12 cellular contexts compared by ENCODE assay signal in genomic region chr22:45975266-45976161, GRCh38. TPM values are rescaled to one million over a fixed set of nuclear protein-coding genes. Genes with fewer than 3 reads are reported as not detected.
DNase-seq lines count a peak whose midpoint lies in the region; ATAC-seq and TF ChIP-seq lines count a peak whose summit lies in the region.
"Had no signal": no experiment of that assay in that cellular context is flagged by ENCODE, and none has a peak within 500 bp of the region (broad histone marks: within the 10 kb centered on the region; RNA-seq: fewer than 3 reads in every experiment).

No MANE protein-coding gene starts in this region.

- no peaks in the 10 kb centered on the region for H3K9me3 Mint-ChIP-seq in CD8-positive, alpha-beta memory T cell
- no peaks in the 10 kb centered on the region for H3K9me3 Mint-ChIP-seq in central memory CD8-positive, alpha-beta T cell

- peaks cover 32 to 40% of the 10 kb centered on the region in 2 donors for H3K27me3 Mint-ChIP-seq in CD8-positive, alpha-beta memory T cell
- peaks cover 35% of the 10 kb centered on the region for H3K27me3 Mint-ChIP-seq in central memory CD8-positive, alpha-beta T cell

- H3K4me1 Mint-ChIP-seq in CD8-positive, alpha-beta memory T cell: peaks cover 0 to 25% (median 16%) of the 10 kb centered on the region in 3 donors
- H3K4me1 Mint-ChIP-seq in central memory CD8-positive, alpha-beta T cell: no peaks in the 10 kb centered on the region

- H3K4me3 Mint-ChIP-seq in CD8-positive, alpha-beta memory T cell: peak overlapping the region in 5 of 7 donors; percentile 19 to 61 (median 47)
- peak overlapping the region; percentile 12 for H3K4me3 Mint-ChIP-seq in central memory CD8-positive, alpha-beta T cell
- H3K4me3 Mint-ChIP-seq: activated CD8-positive, alpha-beta memory T cell treated with anti-CD3 and anti-CD28 coated beads, Interleukin-2, amount 10 ng/mL, durations not matched to agents 7 days and 5 days had no signal

- no peak for DNase-seq in CD8-positive, alpha-beta memory T cell
- DNase-seq in LNCaP clone FGC (ENCODE audit: low read depth) (no peak), mucosa of gallbladder (ENCODE audit: low spot score) (peak; percentile 31), BE2C (no peak), occipital lobe (lab: John Stamatoyannopoulos, UW) (no peak)
- DNase-seq in central memory CD8-positive, alpha-beta T cell (ENCODE audit: low spot score in 2 of 2): no peak
- DNase-seq: activated CD8-positive, alpha-beta memory T cell treated with anti-CD3 and anti-CD28 coated beads, Interleukin-2, amount 10 ng/mL, durations not matched to agents 7 days and 5 days; central memory CD4-positive, alpha-beta T cell; NCI-H226; ovary had no signal

- H3K36me3 Mint-ChIP-seq in CD8-positive, alpha-beta memory T cell: no peaks in the 10 kb centered on the region
- H3K36me3 Mint-ChIP-seq in central memory CD8-positive, alpha-beta T cell (ENCODE audit: insufficient read depth): peaks cover 1% of the 10 kb centered on the region
- H3K36me3 Mint-ChIP-seq: activated CD8-positive, alpha-beta memory T cell treated with anti-CD3 and anti-CD28 coated beads, Interleukin-2, amount 10 ng/mL, durations not matched to agents 7 days and 5 days had no signal

- TF ChIP-seq CTCF in LNCaP clone FGC (IDR thresholded peaks at IDR 0.05; ENCODE audit: control insufficient read depth, extremely low read depth, insufficient read depth): no peak
- TF ChIP-seq CTCF in BE2C (IDR thresholded peaks at IDR 0.05; ENCODE audit: low read depth, low read length): no peak

- H3K9me3 ChIP-seq in CD8-positive, alpha-beta memory T cell (ENCODE audit: low read length): no peaks in the 10 kb centered on the region
- no peaks in the 10 kb centered on the region; the same call in 1 of the 2 replicates for H3K9me3 ChIP-seq in BE2C
- H3K9me3 ChIP-seq: ovary had no signal

- peaks cover 8% of the 10 kb centered on the region for H3K4me1 ChIP-seq in CD8-positive, alpha-beta memory T cell (ENCODE audit: insufficient read depth, low read length)
- no peaks in the 10 kb centered on the region; the same call in 1 of the 2 replicates for H3K4me1 ChIP-seq in BE2C

- CTCF ChIA-PET in CD8-positive, alpha-beta memory T cell (lab: Charles Lee): no interaction called here

- H3K27me3 ChIP-seq in CD8-positive, alpha-beta memory T cell (ENCODE audit: insufficient read depth, low read length, poor library complexity, severe bottlenecking): peaks cover 33% of the 10 kb centered on the region
- peaks cover 75% of the 10 kb centered on the region for H3K27me3 ChIP-seq in BE2C

- no peaks in the 10 kb centered on the region for H3K36me3 ChIP-seq in CD8-positive, alpha-beta memory T cell (ENCODE audit: insufficient read depth, low read length)
- no peaks in the 10 kb centered on the region for H3K36me3 ChIP-seq in BE2C
- H3K36me3 ChIP-seq: ovary had no signal

- no peak overlapping the region for H3K27ac ChIP-seq in CD8-positive, alpha-beta memory T cell (ENCODE audit: low read depth, low read length)
- H3K27ac ChIP-seq: ovary had no signal

- ATAC-seq in central memory CD8-positive, alpha-beta T cell (replicated peaks; ENCODE audit: extremely low read depth, poor library complexity, severe bottlenecking): no peak
- ATAC-seq in HG03439 (IDR thresholded peaks at IDR 0.05; ENCODE audit: unreplicated experiment): no peak
- ATAC-seq in activated CD4-positive, CD25-positive, alpha-beta regulatory T cell treated with anti-CD3 and anti-CD28 coated beads, Interleukin-2, amount 50 U/mL, for 24 hours: no peak
- ATAC-seq: activated CD8-positive, alpha-beta memory T cell treated with anti-CD3 and anti-CD28 coated beads, Interleukin-2, amount 10 ng/mL, durations not matched to agents 7 days and 5 days had no signal

- H3K4me3 ChIP-seq in CD8-positive, alpha-beta memory T cell (ENCODE audit: low read length): no peak overlapping the region
- H3K4me3 ChIP-seq in LNCaP clone FGC (ENCODE audit: low read depth, low read length): peak overlapping the region; percentile 63
- no peak overlapping the region for H3K4me3 ChIP-seq in BE2C (ENCODE audit: low read depth, low read length)
- H3K4me3 ChIP-seq: ovary had no signal

- POLR2A ChIA-PET in CD8-positive, alpha-beta memory T cell (lab: Charles Lee): no interaction called here

- H3K27ac Mint-ChIP-seq in CD8-positive, alpha-beta memory T cell: no peak overlapping the region
- H3K27ac Mint-ChIP-seq in central memory CD8-positive, alpha-beta T cell (ENCODE audit: low read depth): no peak overlapping the region
- H3K27ac Mint-ChIP-seq: activated CD8-positive, alpha-beta memory T cell treated with anti-CD3 and anti-CD28 coated beads, Interleukin-2, amount 10 ng/mL, durations not matched to agents 7 days and 5 days had no signal

RNA-seq across cellular contexts. Expression of gene WNT7B, which starts 1.4 kb away (rescaled TPM):
- total RNA-seq in CD8-positive, alpha-beta memory T cell: not detected
- polyA plus RNA-seq in CD8-positive, alpha-beta memory T cell: not detected
- total RNA-seq in mucosa of gallbladder: 22.1 TPM
- polyA plus RNA-seq in BE2C (2012; ENCODE audit: insufficient read depth, insufficient read length, low read depth): not detected
- total RNA-seq in occipital lobe: 6.6 TPM
- total RNA-seq: activated CD8-positive, alpha-beta memory T cell treated with anti-CD3 and anti-CD28 coated beads, Interleukin-2, amount 10 ng/mL, durations not matched to agents 7 days and 5 days had no signal
- polyA plus RNA-seq: ovary had no signal
